Comparison of ENCODE assay signal across 1 cellular context in the genomic region with DNA sequence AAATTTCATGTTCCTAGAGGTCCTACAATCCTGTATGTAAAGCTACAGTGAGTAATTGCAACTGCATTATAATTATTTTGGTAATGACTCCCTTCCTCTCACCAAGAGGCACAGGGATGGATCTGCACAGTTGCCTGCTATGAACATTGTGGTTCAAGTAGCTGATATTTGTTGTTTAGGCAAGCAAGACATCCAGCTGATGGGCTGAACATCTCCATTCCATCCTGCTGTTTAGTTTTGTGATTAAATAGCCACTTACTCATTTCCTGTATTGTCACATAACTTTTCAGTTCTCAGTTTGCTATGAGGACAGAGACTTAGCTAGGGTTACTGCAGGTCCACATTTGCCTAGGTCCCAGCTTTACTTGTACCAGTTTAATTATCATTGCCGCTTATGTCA.
A peak's percentile ranks its signal among the peaks of the same experiment; 100 is the strongest.
TF ChIP-seq lines count a peak whose summit lies in the region.

No MANE protein-coding gene starts in this region.

TF ChIP-seq in IMR-90, 13 proteins besides CTCF, POLR2A, EP300 and RAD21 (continued from another document):
- TF ChIP-seq, protein P1, sequence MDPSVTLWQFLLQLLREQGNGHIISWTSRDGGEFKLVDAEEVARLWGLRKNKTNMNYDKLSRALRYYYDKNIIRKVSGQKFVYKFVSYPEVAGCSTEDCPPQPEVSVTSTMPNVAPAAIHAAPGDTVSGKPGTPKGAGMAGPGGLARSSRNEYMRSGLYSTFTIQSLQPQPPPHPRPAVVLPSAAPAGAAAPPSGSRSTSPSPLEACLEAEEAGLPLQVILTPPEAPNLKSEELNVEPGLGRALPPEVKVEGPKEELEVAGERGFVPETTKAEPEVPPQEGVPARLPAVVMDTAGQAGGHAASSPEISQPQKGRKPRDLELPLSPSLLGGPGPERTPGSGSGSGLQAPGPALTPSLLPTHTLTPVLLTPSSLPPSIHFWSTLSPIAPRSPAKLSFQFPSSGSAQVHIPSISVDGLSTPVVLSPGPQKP (IDR thresholded peaks at IDR 0.05; ENCODE audit: borderline replicate concordance, low read depth, low read length) = no peak
- TF ChIP-seq RCOR1 (IDR thresholded peaks at IDR 0.05; ENCODE audit: insufficient replicate concordance, low read length) = peak; percentile 66
- TF ChIP-seq FOS (IDR thresholded peaks at IDR 0.05; ENCODE audit: low read depth, low read length) = 0 out of 2 replicates have a peak, but pooled peaks have one; percentile 5
- 0 out of 2 replicates have a peak, but pooled peaks have one; percentile 5 for TF ChIP-seq BHLHE40 (IDR thresholded peaks at IDR 0.05; ENCODE audit: low read depth, low read length)
